In the genomic region with DNA sequence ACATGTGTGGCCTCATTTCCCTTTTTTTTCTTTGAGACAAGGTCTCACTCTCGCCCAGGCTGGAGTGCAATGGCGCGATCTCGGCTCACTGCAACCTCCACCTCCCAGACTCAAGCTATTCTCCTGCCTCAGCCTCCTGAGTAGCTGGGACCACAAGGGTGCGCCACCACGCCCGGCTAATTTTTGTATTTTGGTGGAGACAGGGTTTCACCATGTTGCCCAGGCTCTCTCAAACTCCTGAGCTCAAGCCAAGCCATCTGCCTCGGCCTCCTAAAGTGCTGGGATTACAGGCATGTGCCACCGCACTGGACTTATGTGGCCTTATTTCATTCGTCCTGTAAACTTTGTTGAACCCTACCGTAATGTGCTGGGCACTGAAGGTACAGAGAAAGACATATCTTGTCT, we compare ENCODE assay signal across 8 cellular contexts. TPM values are rescaled to one million over a fixed set of nuclear protein-coding genes. Genes with fewer than 3 reads are reported as not detected.
DNase-seq lines count a peak whose midpoint lies in the region; ATAC-seq, FAIRE-seq and TF ChIP-seq lines count a peak whose summit lies in the region.

No MANE protein-coding gene starts in this region.

- peak; percentile 2 for ATAC-seq in GM21390 (IDR thresholded peaks at IDR 0.05; ENCODE audit: unreplicated experiment)
- ATAC-seq in K562: peak; percentile 75
- no peak for ATAC-seq in left lobe of liver
- ATAC-seq in GM21786 (IDR thresholded peaks at IDR 0.05; ENCODE audit: unreplicated experiment): no peak

- FAIRE-seq in K562 (lab: Jason Lieb, UNC): peak; percentile 68

- in situ Hi-C loops in K562 (cut with MboI): no loop called here

- H3K9me1 ChIP-seq in K562 (ENCODE audit: control insufficient read depth, insufficient read depth, low read length): no peaks in the 10 kb centered on the region

- intact Hi-C loops in K562 (cut with micrococcal nuclease): loop anchor here (1.0 to 10.0 kb wide), 2 partner anchors 56 to 134 kb away; no protein-coding TSS in a partner anchor

- H3K9me3 ChIP-seq in SJCRH30 (replicated peaks) (no peaks in the 10 kb centered on the region), K562 (replicated peaks; ENCODE audit: control insufficient read depth, insufficient read depth, low read depth, low read length) (no peaks in the 10 kb centered on the region)

- 0 out of 2 replicates have a peak, but pooled peaks have one; percentile 37 for TF ChIP-seq POLR2A in K562 (conservative IDR thresholded peaks at IDR 0.05)

- H3K4me1 ChIP-seq in SJCRH30 (peaks cover 6% of the 10 kb centered on the region; the same call in 1 of the 2 replicates), K562 (replicated peaks in 1 of 2; ENCODE audit: control insufficient read depth in 2 of 2, insufficient read depth in 2 of 2, low read length in 2 of 2) (peaks cover 0 to 6% of the 10 kb centered on the region in 2 experiments; a peak in 2 of 5 replicates)

- peaks cover 41% of the 10 kb centered on the region for H3K79me2 ChIP-seq in K562 (ENCODE audit: control insufficient read depth, insufficient read depth, low read length)

- H3K4me2 ChIP-seq in K562 (ENCODE audit: insufficient read depth, low read length): peak overlapping the region; percentile 96

- H3K27ac ChIP-seq in SJCRH30: peak overlapping the region; percentile 97
- peak overlapping the region; percentile 92 for H3K27ac ChIP-seq in K562 (ENCODE audit: extremely low read depth, low read depth, low read length)
- H3K27ac ChIP-seq in layer of hippocampus (ENCODE audit: low read depth, low read length): peak overlapping the region; percentile 98

- TSS peak; percentile 75 for BruUV-seq in K562 (replicated peaks; lab: Mats Ljungman, UMichigan)

- H3K4me3 ChIP-seq in AG04449 (ENCODE audit: low read depth, low read length) (peak overlapping the region; percentile 73), SJCRH30 (peak overlapping the region; percentile 71), K562 (peak overlapping the region; percentile 54)

- 0 out of 2 replicates have a peak, but pooled peaks have one; percentile 8 for TF ChIP-seq EP300 in K562 (IDR thresholded peaks at IDR 0.05; ENCODE audit: low read length)

- H3K36me3 ChIP-seq in SJCRH30 (no peaks in the 10 kb centered on the region), K562 (ENCODE audit: control insufficient read depth, insufficient read depth, low read length) (no peaks in the 10 kb centered on the region; the same call in 1 of the 3 replicates)

- TF ChIP-seq CTCF in AG04449 (IDR thresholded peaks at IDR 0.05; ENCODE audit: insufficient read depth, low read length, missing control alignments): peak; percentile 15
- peak; percentile 51 to 66 (median 55) for TF ChIP-seq CTCF in K562 (IDR thresholded peaks at IDR 0.05 in 2 of 3, conservative IDR thresholded peaks at IDR 0.05 in 1 of 3; ENCODE audit: insufficient read depth in 2 of 3, low read depth in 1 of 3, low read length in 3 of 3)

- no peaks in the 10 kb centered on the region for H4K20me1 ChIP-seq in K562 (replicated peaks; ENCODE audit: control insufficient read depth, insufficient read depth, low read length)

- POLR2A ChIA-PET in AG04449 (lab: Yijun Ruan, JAX): interaction anchor here (0.7 to 1.3 kb wide), 4 partner anchors 18 to 159 kb away, joined by 3 to 5 read pairs (median 3); no protein-coding TSS in a partner anchor
- POLR2A ChIA-PET in K562 (lab: Yijun Ruan, JAX): interaction anchor here (0.6 to 2.5 kb wide), 18 partner anchors 8 to 1268 kb away, joined by 3 to 13 read pairs (median 3); no protein-coding TSS in a partner anchor

- H3K27me3 ChIP-seq in SJCRH30 (no peaks in the 10 kb centered on the region), K562 (ENCODE audit: control insufficient read depth in 2 of 2, insufficient read depth in 2 of 2, low read length in 2 of 2) (no peaks in the 10 kb centered on the region), layer of hippocampus (ENCODE audit: control insufficient read depth, insufficient read depth, low read length) (no peaks in the 10 kb centered on the region)

- H3K9ac ChIP-seq in K562 (ENCODE audit: insufficient read depth in 1 of 2, low read depth in 2 of 2, low read length in 2 of 2): peak overlapping the region; percentile 89 to 90

- WGBS in K562 (ENCODE audit: insufficient coverage, low coverage, missing lambda C conversion rate): 2% methylated on average over 11 of the region's 11 CpGs

- CTCF ChIA-PET in AG04449 (lab: Yijun Ruan, JAX): interaction anchor here (0.7 to 1.6 kb wide), 4 partner anchors 8 to 39 kb away, joined by 3 to 6 read pairs (median 3); no protein-coding TSS in a partner anchor
- CTCF ChIA-PET in K562 (lab: Yijun Ruan, JAX; ENCODE audit: low intra/inter-chr PET ratio): no interaction called here

- peak in 1 of 2 experiments; percentile 45; a peak in 2 of 4 replicates for TF ChIP-seq RAD21 in K562 (CRISPR knock-in tag; conservative IDR thresholded peaks at IDR 0.05 in 1 of 2, IDR thresholded peaks at IDR 0.05 in 1 of 2)

- no peak for DNase-seq in AG04449 (ENCODE audit: low read depth, low spot score)
- peak; percentile 54 to 60 for DNase-seq in SJCRH30
- DNase-seq in K562 (ENCODE audit: extremely low read depth in 1 of 4, low spot score in 3 of 4): peak in 1 of 4 experiments; percentile 81
- DNase-seq in stimulated activated CD8-positive, alpha-beta memory T cell treated with anti-CD3 and anti-CD28 coated beads, Interleukin-2, amount 100 ng/mL, for 48 hours (ENCODE audit: low read depth in 2 of 2): peak; percentile 12 to 44
- DNase-seq in left lobe of liver (ENCODE audit: low spot score): no peak

- H2AFZ ChIP-seq in K562 (ENCODE audit: low read depth, low read length): peak overlapping the region; percentile 92

TF ChIP-seq in K562, 482 proteins besides CTCF, POLR2A, EP300 and RAD21 (continues in another document):
- TF ChIP-seq NBN (IDR thresholded peaks at IDR 0.05; ENCODE audit: low read depth) (peak; percentile 60; the same call in 1 of the 2 replicates), PRPF4 (IDR thresholded peaks at IDR 0.05; ENCODE audit: insufficient read depth, low read depth, low read length, poor library complexity, severe bottlenecking) (no peak), FOXK2 (conservative IDR thresholded peaks at IDR 0.05 in 1 of 2, IDR thresholded peaks at IDR 0.05 in 1 of 2; ENCODE audit: low read depth in 2 of 2) (0 out of 4 replicates have a peak, but pooled peaks of 1 of the 2 experiments have one; percentile 10), OTX1 (CRISPR knock-in tag; IDR thresholded peaks at IDR 0.05) (0 out of 2 replicates have a peak, but pooled peaks have one; percentile 26), HCFC1 (IDR thresholded peaks at IDR 0.05; ENCODE audit: low read depth, low read length) (no peak), CHCHD3 (CRISPR knock-in tag; IDR thresholded peaks at IDR 0.05) (no peak), HDAC2 (IDR thresholded peaks at IDR 0.05) (peak; percentile 47; the same call in 1 of the 2 replicates), PCBP1 (IDR thresholded peaks at IDR 0.05; ENCODE audit: low read depth, low read length, poor library complexity, severe bottlenecking) (no peak), MCM7 (IDR thresholded peaks at IDR 0.05) (no peak), ZC3H4 (CRISPR knock-in tag; IDR thresholded peaks at IDR 0.05; ENCODE audit: borderline replicate concordance) (no peak; the same call in 1 of the 2 replicates), IRF2 (CRISPR knock-in tag; IDR thresholded peaks at IDR 0.05) (no peak), RBM22 (IDR thresholded peaks at IDR 0.05; ENCODE audit: low read depth, low read length, poor library complexity, severe bottlenecking) (no peak), ZSCAN32 (CRISPR knock-in tag; IDR thresholded peaks at IDR 0.05) (no peak), FIP1L1 (IDR thresholded peaks at IDR 0.05; ENCODE audit: low read depth, low read length, poor library complexity, severe bottlenecking) (no peak), STAT5B (CRISPR knock-in tag; IDR thresholded peaks at IDR 0.05) (no peak), GTF2E2 (tag; IDR thresholded peaks at IDR 0.05) (0 out of 2 replicates have a peak, but pooled peaks have one; percentile 16), KAT7 (CRISPR knock-in tag; IDR thresholded peaks at IDR 0.05; ENCODE audit: borderline replicate concordance) (no peak), DACH1 (IDR thresholded peaks at IDR 0.05; ENCODE audit: partially characterized antibody) (peak; percentile 54)
- TF ChIP-seq, protein P1, sequence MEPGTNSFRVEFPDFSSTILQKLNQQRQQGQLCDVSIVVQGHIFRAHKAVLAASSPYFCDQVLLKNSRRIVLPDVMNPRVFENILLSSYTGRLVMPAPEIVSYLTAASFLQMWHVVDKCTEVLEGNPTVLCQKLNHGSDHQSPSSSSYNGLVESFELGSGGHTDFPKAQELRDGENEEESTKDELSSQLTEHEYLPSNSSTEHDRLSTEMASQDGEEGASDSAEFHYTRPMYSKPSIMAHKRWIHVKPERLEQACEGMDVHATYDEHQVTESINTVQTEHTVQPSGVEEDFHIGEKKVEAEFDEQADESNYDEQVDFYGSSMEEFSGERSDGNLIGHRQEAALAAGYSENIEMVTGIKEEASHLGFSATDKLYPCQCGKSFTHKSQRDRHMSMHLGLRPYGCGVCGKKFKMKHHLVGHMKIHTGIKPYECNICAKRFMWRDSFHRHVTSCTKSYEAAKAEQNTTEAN (CRISPR knock-in tag; IDR thresholded peaks at IDR 0.05): no peak

RNA-seq across cellular contexts. Expression of gene WARS2, which starts 0.6 kb away (rescaled TPM):
- 21.8 and 24.5 TPM in 2 replicates for total RNA-seq in SJCRH30 (2014; rRNA removed; shearing (Covaris generic))
- total RNA-seq in K562 (2011; cell fraction: chromatin; rRNA removed; ENCODE audit: low replicate concordance): 13.5 and 15.4 TPM in 2 replicates
- total RNA-seq in K562 (2011; cell fraction: nucleolus; rRNA removed): 7.0 and 10.9 TPM in 2 replicates
- total RNA-seq in K562 (2011; cell fraction: nucleoplasm; rRNA removed): 16.6 and 31.6 TPM in 2 replicates
- total RNA-seq in K562 (2014; rRNA removed): 16.3 and 18.0 TPM in 2 replicates
- total RNA-seq in K562 (2014; rRNA removed; fragmentation: Illumina TruSeq; extraction: Trizol): 17.7 and 21.1 TPM in 2 replicates
- total RNA-seq in K562 (2015; rRNA removed; fragmentation: Illumina TruSeq; extraction: Trizol): 14.4 and 16.5 TPM in 2 replicates
- total RNA-seq in K562 (2021): 14.9 and 17.5 TPM in 2 replicates
- 16.4 and 17.0 TPM in 2 replicates for polyA plus RNA-seq in K562 (2011; rRNA removed)
- polyA plus RNA-seq in K562 (2011; cell fraction: cytosol; rRNA removed): 9.6 and 11.2 TPM in 2 replicates
- 10.7 and 10.9 TPM in 2 replicates for polyA plus RNA-seq in K562 (2011; cell fraction: nucleus; rRNA removed)
- polyA plus RNA-seq in K562 (2012): 11.8 and 19.1 TPM in 2 replicates
- 15.7 and 16.9 TPM in 2 replicates for polyA plus RNA-seq in K562 (2014; fragmentation: Illumina TruSeq; extraction: Trizol)
- 1 to 10 TPM; 5.7 to 6.7 TPM for polyA plus RNA-seq in K562 (2014; fragmentation: Nextera tagmentation; extraction: Ambion mirVana)
- 10.8 and 12.6 TPM in 2 replicates for polyA plus RNA-seq in K562 (2014; rRNA removed)
- 20.2 and 20.6 TPM in 2 replicates for polyA minus RNA-seq in K562 (2011; rRNA and poly(A)+ RNA removed)
- polyA minus RNA-seq in K562 (2011; cell fraction: cytosol; rRNA and poly(A)+ RNA removed): 10.1 and 10.3 TPM in 2 replicates
- 13.6 and 21.7 TPM in 2 replicates for polyA minus RNA-seq in K562 (2011; cell fraction: nucleus; rRNA and poly(A)+ RNA removed)
- total RNA-seq in left lobe of liver: 4.7 TPM

Comparison
In these comparisons a context has a peak if more than half of its experiments do, and no peak if none do; other contexts are left out.
1. DNase-seq: peak in SJCRH30 (2 of 2) and stimulated activated CD8-positive, alpha-beta memory T cell treated with anti-CD3 and anti-CD28 coated beads, Interleukin-2, amount 100 ng/mL, for 48 hours (2 of 2); none in AG04449 (single experiment) and left lobe of liver (single experiment).
2. ATAC-seq: peak in GM21390 (single experiment) and K562 (single experiment); none in left lobe of liver (single experiment) and GM21786 (single experiment).
3. Peak in every context shown above with its lines, with median percentiles within 50 percentile points of each other: H3K4me3 ChIP-seq and H3K27ac ChIP-seq.